10 cellular contexts compared by ENCODE assay signal in genomic region chr17:39863244-39863917, GRCh38. TPM values are rescaled to one million over a fixed set of nuclear protein-coding genes. Genes with fewer than 3 reads are reported as not detected.
A peak's percentile ranks its signal among the peaks of the same experiment; 100 is the strongest.
DNase-seq lines count a peak whose midpoint lies in the region; ATAC-seq and TF ChIP-seq lines count a peak whose summit lies in the region.
"Had no signal": no experiment of that assay in that cellular context is flagged by ENCODE, and none has a peak within 500 bp of the region (broad histone marks: within the 10 kb centered on the region; RNA-seq: fewer than 3 reads in every experiment).

No MANE protein-coding gene starts in this region.

- ATAC-seq in effector memory CD8-positive, alpha-beta T cell (replicated peaks), result peak; percentile 9
- ATAC-seq in stimulated activated memory B cell treated with anti-CD40 and anti-IgM and Interleukin-4, amounts not matched to agents 10 μg/mL and 1 μg/mL and 100 μg/mL, for 72 hours, result no peak
- no peak for ATAC-seq in GM19455 (IDR thresholded peaks at IDR 0.05; ENCODE audit: unreplicated experiment)
- no peak for ATAC-seq in GM18858 (IDR thresholded peaks at IDR 0.05; ENCODE audit: unreplicated experiment)

- peak overlapping the region; percentile 87 for H3K27ac Mint-ChIP-seq in activated CD4-positive, alpha-beta T cell treated with anti-CD3 and anti-CD28 coated beads, Interleukin-2, amount 10 ng/mL, durations not matched to agents 24 days and 14 days
- H3K27ac Mint-ChIP-seq in effector memory CD8-positive, alpha-beta T cell, result peak overlapping the region; percentile 98 to 99
- peak overlapping the region; percentile 99 for H3K27ac Mint-ChIP-seq in stimulated activated memory B cell treated with anti-CD40 and anti-IgM and Interleukin-4, amounts not matched to agents 10 μg/mL and 1 μg/mL and 100 μg/mL, for 72 hours

- TF ChIP-seq CTCF in OCI-LY1 (IDR thresholded peaks at IDR 0.05; ENCODE audit: low read length), result no peak

- H3K4me1 Mint-ChIP-seq in activated CD4-positive, alpha-beta T cell treated with anti-CD3 and anti-CD28 coated beads, Interleukin-2, amount 10 ng/mL, durations not matched to agents 24 days and 14 days, result peaks cover 51% of the 10 kb centered on the region
- H3K4me1 Mint-ChIP-seq in effector memory CD8-positive, alpha-beta T cell (ENCODE audit: low read depth in 2 of 2), result peaks cover 44 to 62% of the 10 kb centered on the region in 2 donors
- H3K4me1 Mint-ChIP-seq in stimulated activated memory B cell treated with anti-CD40 and anti-IgM and Interleukin-4, amounts not matched to agents 10 μg/mL and 1 μg/mL and 100 μg/mL, for 72 hours, result peaks cover 60% of the 10 kb centered on the region

- H3F3A ChIP-seq in OCI-LY1 (ENCODE audit: insufficient read depth, low read length), result peaks cover 11% of the 10 kb centered on the region

- peak overlapping the region; percentile 99 for H3K4me2 ChIP-seq in OCI-LY1 (ENCODE audit: low read length)

- peak overlapping the region; percentile 90 for H3K4me3 Mint-ChIP-seq in activated CD4-positive, alpha-beta T cell treated with anti-CD3 and anti-CD28 coated beads, Interleukin-2, amount 10 ng/mL, durations not matched to agents 24 days and 14 days
- peak overlapping the region; percentile 95 to 99 for H3K4me3 Mint-ChIP-seq in effector memory CD8-positive, alpha-beta T cell
- peak overlapping the region; percentile 86 for H3K4me3 Mint-ChIP-seq in stimulated activated memory B cell treated with anti-CD40 and anti-IgM and Interleukin-4, amounts not matched to agents 10 μg/mL and 1 μg/mL and 100 μg/mL, for 72 hours

- no peak overlapping the region for H2AFZ ChIP-seq in OCI-LY1 (ENCODE audit: low read length)

- H3K4me1 ChIP-seq in OCI-LY1 (ENCODE audit: insufficient read depth, low read length, severe bottlenecking), result peaks cover 65% of the 10 kb centered on the region

- H3K4me3 ChIP-seq in OCI-LY1 (ENCODE audit: low read depth, low read length, poor library complexity, severe bottlenecking), result peak overlapping the region; percentile 86

- H3K36me3 Mint-ChIP-seq in activated CD4-positive, alpha-beta T cell treated with anti-CD3 and anti-CD28 coated beads, Interleukin-2, amount 10 ng/mL, durations not matched to agents 24 days and 14 days (ENCODE audit: low read depth), result peaks cover 3% of the 10 kb centered on the region
- peaks cover 35% of the 10 kb centered on the region for H3K36me3 Mint-ChIP-seq in effector memory CD8-positive, alpha-beta T cell (ENCODE audit: insufficient read depth)
- peaks cover 28% of the 10 kb centered on the region for H3K36me3 Mint-ChIP-seq in stimulated activated memory B cell treated with anti-CD40 and anti-IgM and Interleukin-4, amounts not matched to agents 10 μg/mL and 1 μg/mL and 100 μg/mL, for 72 hours

- intact Hi-C loops in activated CD4-positive, alpha-beta T cell treated with anti-CD3 and anti-CD28 coated beads, Interleukin-2, amount 10 ng/mL, durations not matched to agents 24 days and 14 days (cut with micrococcal nuclease), result loop anchor here (5.0 kb wide), 2 partner anchors 51 to 241 kb away; no protein-coding TSS in a partner anchor

- DNase-seq in activated CD4-positive, alpha-beta T cell treated with anti-CD3 and anti-CD28 coated beads, Interleukin-2, amount 10 ng/mL, durations not matched to agents 24 days and 14 days, result no peak
- no peak for DNase-seq in activated CD4-positive, alpha-beta T cell treated with anti-CD3 and anti-CD28 coated beads, Interleukin-2, amount 50 U/mL, for 1 hour
- no peak for DNase-seq in effector memory CD8-positive, alpha-beta T cell
- no peak for DNase-seq in ureter (ENCODE audit: low spot score)
- DNase-seq: sigmoid colon had no signal

- H4K20me1 ChIP-seq in OCI-LY1 (ENCODE audit: insufficient read depth, low read length), result no peaks in the 10 kb centered on the region

- peaks cover 64% of the 10 kb centered on the region for H3K79me2 ChIP-seq in OCI-LY1 (ENCODE audit: insufficient read depth, low read length)

- H3K9ac ChIP-seq in OCI-LY1 (ENCODE audit: low read length), result peak overlapping the region; percentile 98

- no peaks in the 10 kb centered on the region for H3K27me3 Mint-ChIP-seq in activated CD4-positive, alpha-beta T cell treated with anti-CD3 and anti-CD28 coated beads, Interleukin-2, amount 10 ng/mL, durations not matched to agents 24 days and 14 days
- H3K27me3 Mint-ChIP-seq in effector memory CD8-positive, alpha-beta T cell, result no peaks in the 10 kb centered on the region
- H3K27me3 Mint-ChIP-seq in stimulated activated memory B cell treated with anti-CD40 and anti-IgM and Interleukin-4, amounts not matched to agents 10 μg/mL and 1 μg/mL and 100 μg/mL, for 72 hours, result no peaks in the 10 kb centered on the region

- no peaks in the 10 kb centered on the region for H3K9me3 Mint-ChIP-seq in activated CD4-positive, alpha-beta T cell treated with anti-CD3 and anti-CD28 coated beads, Interleukin-2, amount 10 ng/mL, durations not matched to agents 24 days and 14 days
- no peaks in the 10 kb centered on the region for H3K9me3 Mint-ChIP-seq in effector memory CD8-positive, alpha-beta T cell
- H3K9me3 Mint-ChIP-seq in stimulated activated memory B cell treated with anti-CD40 and anti-IgM and Interleukin-4, amounts not matched to agents 10 μg/mL and 1 μg/mL and 100 μg/mL, for 72 hours, result no peaks in the 10 kb centered on the region

- no peaks in the 10 kb centered on the region for H3K27me3 ChIP-seq in OCI-LY1 (ENCODE audit: insufficient read depth, low read length)

- H3K9me3 ChIP-seq in OCI-LY1 (ENCODE audit: low read length), result no peaks in the 10 kb centered on the region

- H3K36me3 ChIP-seq in OCI-LY1 (ENCODE audit: insufficient read depth, low read length), result peaks cover 33% of the 10 kb centered on the region
- H3K36me3 ChIP-seq: sigmoid colon had no signal

- H3K9me2 ChIP-seq in OCI-LY1 (ENCODE audit: low read depth, low read length), result no peaks in the 10 kb centered on the region

- peak overlapping the region; percentile 99 for H3K27ac ChIP-seq in OCI-LY1 (ENCODE audit: low read depth, low read length, poor library complexity, severe bottlenecking)
- H3K27ac ChIP-seq: epithelial cell of prostate, sigmoid colon had no signal

RNA-seq across cellular contexts. Expression of gene IKZF3, which starts 0.7 kb away (rescaled TPM):
- total RNA-seq in activated CD4-positive, alpha-beta T cell treated with anti-CD3 and anti-CD28 coated beads, Interleukin-2, amount 10 ng/mL, durations not matched to agents 24 days and 14 days, result 14.7 and 15.9 TPM in 2 replicates
- total RNA-seq in ureter, result 24.3 TPM

RNA-seq across cellular contexts. Expression of gene ZPBP2, which starts 4.6 kb away (rescaled TPM):
- not detected in 2 replicates for total RNA-seq in activated CD4-positive, alpha-beta T cell treated with anti-CD3 and anti-CD28 coated beads, Interleukin-2, amount 10 ng/mL, durations not matched to agents 24 days and 14 days
- total RNA-seq in ureter, result not detected
- total RNA-seq: sigmoid colon had no signal

RNA-seq across cellular contexts. Expression of gene GSDMB, which starts 55.1 kb away (rescaled TPM):
- 22.1 and 22.7 TPM in 2 replicates for total RNA-seq in activated CD4-positive, alpha-beta T cell treated with anti-CD3 and anti-CD28 coated beads, Interleukin-2, amount 10 ng/mL, durations not matched to agents 24 days and 14 days
- 57.7 TPM for total RNA-seq in ureter
